In genomic region chr9:33153666-33154065, GRCh38 we compare ENCODE assay signal across 9 cellular contexts. TPM values are rescaled to one million over a fixed set of nuclear protein-coding genes. Genes with fewer than 3 reads are reported as not detected.
DNase-seq lines count a peak whose midpoint lies in the region; ATAC-seq and TF ChIP-seq lines count a peak whose summit lies in the region.
"Had no signal": no experiment of that assay in that cellular context is flagged by ENCODE, and none has a peak within 500 bp of the region (broad histone marks: within the 10 kb centered on the region; RNA-seq: fewer than 3 reads in every experiment).

No MANE protein-coding gene starts in this region.

- POLR2A ChIA-PET in activated CD4-positive, alpha-beta memory T cell treated with anti-CD3 and anti-CD28 coated beads, Interleukin-2, amount 10 ng/mL, durations not matched to agents 7 days and 5 days (lab: Charles Lee), result no interaction called here

- H3K27me3 ChIP-seq in subcutaneous abdominal adipose tissue (ENCODE audit: control insufficient read depth in 5 of 5, insufficient read depth in 4 of 5, low read length in 5 of 5), result no peaks in the 10 kb centered on the region

- no peak for TF ChIP-seq CTCF in lower leg skin (IDR thresholded peaks at IDR 0.05)

- 75 to 79% methylated on average over 5 of the region's 5 CpGs for WGBS in lower leg skin, 2 donors

- H3K4me3 Mint-ChIP-seq in activated naive CD4-positive, alpha-beta T cell treated with anti-CD3 and anti-CD28 coated beads for 36 hours, result peak overlapping the region; percentile 8
- H3K4me3 Mint-ChIP-seq in activated CD4-positive, alpha-beta memory T cell treated with anti-CD3 and anti-CD28 coated beads, Interleukin-2, amount 10 ng/mL, durations not matched to agents 7 days and 5 days, result peak overlapping the region; percentile 43

- no peak for DNase-seq in activated naive CD4-positive, alpha-beta T cell treated with anti-CD3 and anti-CD28 coated beads for 36 hours
- DNase-seq in activated naive CD4-positive, alpha-beta T cell treated with Interleukin-2 at 50 U/mL for 16 hours, result no peak
- DNase-seq in activated CD4-positive, alpha-beta memory T cell treated with anti-CD3 and anti-CD28 coated beads, Interleukin-2, amount 10 ng/mL, durations not matched to agents 7 days and 5 days, result no peak
- DNase-seq in lower leg skin (ENCODE audit: low spot score in 2 of 2) (no peak), pons (ENCODE audit: low spot score) (no peak)
- DNase-seq: occipital lobe had no signal

- ATAC-seq in HG03103 (IDR thresholded peaks at IDR 0.05; ENCODE audit: low read depth, unreplicated experiment) (peak; percentile 37), SK-N-SH treated with all-trans-retinoic acid at 6 μM for 48 hours (no peak)

- no peaks in the 10 kb centered on the region for H3K36me3 ChIP-seq in subcutaneous abdominal adipose tissue (ENCODE audit: control insufficient read depth in 5 of 5, insufficient read depth in 5 of 5, low read length in 5 of 5)

- no peaks in the 10 kb centered on the region for H3K9me3 Mint-ChIP-seq in activated naive CD4-positive, alpha-beta T cell treated with anti-CD3 and anti-CD28 coated beads for 36 hours
- H3K9me3 Mint-ChIP-seq in activated CD4-positive, alpha-beta memory T cell treated with anti-CD3 and anti-CD28 coated beads, Interleukin-2, amount 10 ng/mL, durations not matched to agents 7 days and 5 days, result no peaks in the 10 kb centered on the region

- peaks cover 2% of the 10 kb centered on the region for H3K36me3 Mint-ChIP-seq in activated naive CD4-positive, alpha-beta T cell treated with anti-CD3 and anti-CD28 coated beads for 36 hours (ENCODE audit: low read depth)
- peaks cover 18% of the 10 kb centered on the region for H3K36me3 Mint-ChIP-seq in activated CD4-positive, alpha-beta memory T cell treated with anti-CD3 and anti-CD28 coated beads, Interleukin-2, amount 10 ng/mL, durations not matched to agents 7 days and 5 days (ENCODE audit: low read depth)

- no peak overlapping the region for H3K9ac ChIP-seq in subcutaneous abdominal adipose tissue (ENCODE audit: low read length in 5 of 5)

- no peaks in the 10 kb centered on the region for H3K27me3 Mint-ChIP-seq in activated naive CD4-positive, alpha-beta T cell treated with anti-CD3 and anti-CD28 coated beads for 36 hours (ENCODE audit: low read depth)
- no peaks in the 10 kb centered on the region for H3K27me3 Mint-ChIP-seq in activated CD4-positive, alpha-beta memory T cell treated with anti-CD3 and anti-CD28 coated beads, Interleukin-2, amount 10 ng/mL, durations not matched to agents 7 days and 5 days

- peak overlapping the region; percentile 5 for H3K27ac ChIP-seq in subcutaneous abdominal adipose tissue (ENCODE audit: low read depth, low read length)

- H3K4me1 Mint-ChIP-seq in activated naive CD4-positive, alpha-beta T cell treated with anti-CD3 and anti-CD28 coated beads for 36 hours (ENCODE audit: low read depth), result peaks cover 80% of the 10 kb centered on the region
- peaks cover 77% of the 10 kb centered on the region for H3K4me1 Mint-ChIP-seq in activated CD4-positive, alpha-beta memory T cell treated with anti-CD3 and anti-CD28 coated beads, Interleukin-2, amount 10 ng/mL, durations not matched to agents 7 days and 5 days

- H3K4me1 ChIP-seq in subcutaneous abdominal adipose tissue (ENCODE audit: control insufficient read depth in 5 of 5, insufficient read depth in 5 of 5, low read length in 5 of 5), result peaks cover 23 to 73% (median 60%) of the 10 kb centered on the region in 5 donors

- intact Hi-C loops in activated naive CD4-positive, alpha-beta T cell treated with anti-CD3 and anti-CD28 coated beads for 36 hours (cut with micrococcal nuclease), result loop anchor here (1.0 kb wide), 1 partner anchor 12 kb away; no protein-coding TSS in a partner anchor
- intact Hi-C loops in lower leg skin (cut with DNase I; ENCODE audit: low total_unique reads), result no loop called here

- peaks cover 0 to 2% (median 0%) of the 10 kb centered on the region in 5 donors for H3K9me3 ChIP-seq in subcutaneous abdominal adipose tissue (ENCODE audit: control insufficient read depth in 5 of 5, low read length in 5 of 5)

- no peak for TF ChIP-seq POLR2A in lower leg skin (IDR thresholded peaks at IDR 0.05)

- H3K4me3 ChIP-seq in subcutaneous abdominal adipose tissue (ENCODE audit: low read depth in 1 of 5, low read length in 5 of 5), result no peak overlapping the region
- H3K4me3 ChIP-seq in lower leg skin (ENCODE audit: low read depth, poor library complexity, severe bottlenecking), result no peak overlapping the region

- peak overlapping the region; percentile 76 for H3K27ac Mint-ChIP-seq in activated naive CD4-positive, alpha-beta T cell treated with anti-CD3 and anti-CD28 coated beads for 36 hours
- peak overlapping the region; percentile 68 for H3K27ac Mint-ChIP-seq in activated CD4-positive, alpha-beta memory T cell treated with anti-CD3 and anti-CD28 coated beads, Interleukin-2, amount 10 ng/mL, durations not matched to agents 7 days and 5 days

- CTCF ChIA-PET in activated naive CD4-positive, alpha-beta T cell treated with anti-CD3 and anti-CD28 coated beads for 36 hours (lab: Charles Lee), result interaction anchor here (1.0 kb wide), 1 partner anchor 14 kb away, joined by 3 read pairs; no protein-coding TSS in a partner anchor
- CTCF ChIA-PET in activated CD4-positive, alpha-beta memory T cell treated with anti-CD3 and anti-CD28 coated beads, Interleukin-2, amount 10 ng/mL, durations not matched to agents 7 days and 5 days (lab: Charles Lee), result interaction anchor here (1.6 kb wide), 1 partner anchor 17 kb away, joined by 4 read pairs; no protein-coding TSS in a partner anchor

TF ChIP-seq in SK-N-SH treated with all-trans-retinoic acid at 6 μM for 48 hours, 23 proteins besides CTCF, POLR2A, EP300 and RAD21:
- TF ChIP-seq TOX (CRISPR knock-in tag; IDR thresholded peaks at IDR 0.05; ENCODE audit: borderline replicate concordance), result no peak

RNA-seq across cellular contexts. Expression of gene B4GALT1, which starts 13.5 kb away (rescaled TPM):
- total RNA-seq in activated naive CD4-positive, alpha-beta T cell treated with anti-CD3 and anti-CD28 coated beads for 36 hours, result 10 to 100 TPM; 42.8 to 44.1 TPM
- total RNA-seq in activated CD4-positive, alpha-beta memory T cell treated with anti-CD3 and anti-CD28 coated beads, Interleukin-2, amount 10 ng/mL, durations not matched to agents 7 days and 5 days, result 10 to 100 TPM; 69.2 to 70.8 TPM
- 10 to 100 TPM; 40.9 to 59.6 (median 46.3) TPM for total RNA-seq in lower leg skin
